In the genomic region with DNA sequence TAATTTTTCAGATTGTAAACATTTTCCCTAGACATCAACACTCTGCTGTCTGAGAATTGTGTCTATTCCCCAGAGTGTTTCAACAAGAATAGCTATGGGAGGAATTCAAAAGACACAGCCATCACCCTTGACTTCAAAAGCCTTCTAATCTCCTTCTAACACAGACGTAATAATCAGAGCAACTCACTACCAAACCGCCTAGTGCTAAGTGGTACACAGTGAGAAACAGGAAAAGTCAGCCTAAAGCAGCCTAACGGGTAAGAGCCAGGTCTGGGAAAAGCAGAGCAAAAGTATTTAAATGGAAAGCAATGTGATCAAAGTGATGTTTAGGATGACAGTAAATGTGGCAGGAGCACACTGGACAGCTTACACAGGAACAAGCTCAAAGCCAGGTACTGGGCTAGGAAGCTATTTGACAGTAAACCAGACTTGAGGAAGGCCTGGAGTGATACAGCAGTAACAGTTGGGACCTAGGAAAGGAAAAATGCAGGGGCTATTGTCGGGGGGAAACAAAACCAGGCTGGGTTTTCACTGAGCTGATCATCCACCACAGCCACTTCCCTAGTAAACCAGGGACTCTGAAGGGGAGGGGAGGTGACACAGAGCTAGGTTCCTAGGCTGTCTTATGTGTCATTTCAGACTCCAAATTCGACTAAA, we compare ENCODE assay signal across 9 cellular contexts. TPM values are rescaled to one million over a fixed set of nuclear protein-coding genes. Genes with fewer than 3 reads are reported as not detected.
DNase-seq lines count a peak whose midpoint lies in the region; ATAC-seq and TF ChIP-seq lines count a peak whose summit lies in the region.
"Had no signal": no experiment of that assay in that cellular context is flagged by ENCODE, and none has a peak within 500 bp of the region (broad histone marks: within the 10 kb centered on the region; RNA-seq: fewer than 3 reads in every experiment).

No MANE protein-coding gene starts in this region.

- POLR2A ChIA-PET in activated CD4-positive, alpha-beta T cell treated with anti-CD3 and anti-CD28 coated beads for 36 hours (lab: Charles Lee) = interaction anchor here (0.8 to 1.1 kb wide), 4 partner anchors 12 to 169 kb away, joined by 3 to 4 read pairs (median 3); no protein-coding TSS in a partner anchor
- POLR2A ChIA-PET in activated CD4-positive, alpha-beta T cell treated with anti-CD3 and anti-CD28 coated beads, Interleukin-2, amount 10 ng/mL, durations not matched to agents 7 days and 5 days (lab: Charles Lee) = interaction anchor here (0.6 kb wide), 1 partner anchor 56 kb away, joined by 3 read pairs; no protein-coding TSS in a partner anchor

- 36% methylated on average over 4 of the region's 5 CpGs for WGBS in mesenchymal stem cell
- 58 to 72% methylated on average over 5 of the region's 5 CpGs for WGBS in thyroid gland, 2 donors

- H3K4me3 ChIP-seq in brain microvascular endothelial cell (ENCODE audit: low read depth, low read length) (no peak overlapping the region), mesenchymal stem cell (ENCODE audit: insufficient read depth in 1 of 2, low read depth in 1 of 2, low read length in 2 of 2) (no peak overlapping the region), thyroid gland (replicated peaks in 1 of 3) (no peak overlapping the region)

- no peak overlapping the region for H2AFZ ChIP-seq in mesenchymal stem cell (ENCODE audit: low read depth, low read length)

- H3K9me3 ChIP-seq in mesenchymal stem cell (ENCODE audit: control insufficient read depth, low read length) (no peaks in the 10 kb centered on the region), thyroid gland (no peaks in the 10 kb centered on the region)

- peak overlapping the region; percentile 39 for H2AK5ac ChIP-seq in mesenchymal stem cell (ENCODE audit: low read length, severe bottlenecking)

- H3K4me3 Mint-ChIP-seq in activated CD4-positive, alpha-beta T cell treated with anti-CD3 and anti-CD28 coated beads for 36 hours = no peak overlapping the region
- no peak overlapping the region for H3K4me3 Mint-ChIP-seq in activated CD4-positive, alpha-beta T cell treated with anti-CD3 and anti-CD28 coated beads, Interleukin-2, amount 10 ng/mL, durations not matched to agents 7 days and 5 days

- in situ Hi-C loops in brain microvascular endothelial cell (cut with HindIII; ENCODE audit: low pct_ligation_motif_present, low sequenced_read_pairs) = no loop called here

- H3K79me1 ChIP-seq in mesenchymal stem cell (replicated peaks; ENCODE audit: low read length, poor library complexity, severe bottlenecking) = no peaks in the 10 kb centered on the region

- H3K36me3 Mint-ChIP-seq in activated CD4-positive, alpha-beta T cell treated with anti-CD3 and anti-CD28 coated beads for 36 hours (ENCODE audit: low read depth) = peaks cover 34% of the 10 kb centered on the region
- peaks cover 20% of the 10 kb centered on the region for H3K36me3 Mint-ChIP-seq in activated CD4-positive, alpha-beta T cell treated with anti-CD3 and anti-CD28 coated beads, Interleukin-2, amount 10 ng/mL, durations not matched to agents 7 days and 5 days (ENCODE audit: low read depth)

- no peak overlapping the region for H2BK15ac ChIP-seq in mesenchymal stem cell (ENCODE audit: low read depth, poor library complexity, severe bottlenecking)

- H3K9me3 Mint-ChIP-seq in activated CD4-positive, alpha-beta T cell treated with anti-CD3 and anti-CD28 coated beads for 36 hours (ENCODE audit: low read depth) = no peaks in the 10 kb centered on the region
- no peaks in the 10 kb centered on the region for H3K9me3 Mint-ChIP-seq in activated CD4-positive, alpha-beta T cell treated with anti-CD3 and anti-CD28 coated beads, Interleukin-2, amount 10 ng/mL, durations not matched to agents 7 days and 5 days

- H3K27me3 ChIP-seq in brain microvascular endothelial cell (replicated peaks) (no peaks in the 10 kb centered on the region), mesenchymal stem cell (ENCODE audit: control insufficient read depth in 1 of 2, insufficient read depth in 1 of 2, low read length in 2 of 2) (no peaks in the 10 kb centered on the region), thyroid gland (no peaks in the 10 kb centered on the region)

- H3K36me3 ChIP-seq in brain microvascular endothelial cell (replicated peaks) = peaks cover 40% of the 10 kb centered on the region
- H3K36me3 ChIP-seq in mesenchymal stem cell (ENCODE audit: control insufficient read depth in 1 of 2, insufficient read depth in 2 of 2, low read depth in 1 of 2, low read length in 2 of 2) = peaks cover 20 to 61% of the 10 kb centered on the region in 2 experiments
- H3K36me3 ChIP-seq in thyroid gland = no peaks in the 10 kb centered on the region

- peaks cover 28% of the 10 kb centered on the region for H3K4me1 Mint-ChIP-seq in activated CD4-positive, alpha-beta T cell treated with anti-CD3 and anti-CD28 coated beads for 36 hours
- peaks cover 24% of the 10 kb centered on the region for H3K4me1 Mint-ChIP-seq in activated CD4-positive, alpha-beta T cell treated with anti-CD3 and anti-CD28 coated beads, Interleukin-2, amount 10 ng/mL, durations not matched to agents 7 days and 5 days

- H3K4me1 ChIP-seq in mesenchymal stem cell (ENCODE audit: control insufficient read depth, insufficient read depth, low read depth, low read length) (peaks cover 10% of the 10 kb centered on the region), thyroid gland (no peaks in the 10 kb centered on the region)

- H3K9ac ChIP-seq in mesenchymal stem cell (ENCODE audit: low read length) = peak overlapping the region; percentile 77

- peak overlapping the region in 1 of 2 experiments; percentile 76 for H3K14ac ChIP-seq in mesenchymal stem cell (ENCODE audit: low read length in 2 of 2)

- no peak overlapping the region for H4K91ac ChIP-seq in mesenchymal stem cell (ENCODE audit: low read length)

- no peak overlapping the region for H2BK120ac ChIP-seq in mesenchymal stem cell (ENCODE audit: low read depth, low read length)

- TF ChIP-seq CTCF in brain microvascular endothelial cell (IDR thresholded peaks at IDR 0.05; ENCODE audit: low read depth, low read length, missing control alignments) (no peak), thyroid gland (IDR thresholded peaks at IDR 0.05) (no peak)

- H2BK5ac ChIP-seq in mesenchymal stem cell (ENCODE audit: low read depth, low read length, poor library complexity, severe bottlenecking) = no peak overlapping the region

- H3K23ac ChIP-seq in mesenchymal stem cell (ENCODE audit: low read length in 2 of 2) = no peak overlapping the region

- peak; percentile 39 for DNase-seq in activated CD4-positive, alpha-beta T cell treated with anti-CD3 and anti-CD28 coated beads for 36 hours
- DNase-seq in activated CD4-positive, alpha-beta T cell treated with anti-CD3 and anti-CD28 coated beads, Interleukin-2, amount 10 ng/mL, durations not matched to agents 7 days and 5 days = no peak
- peak; percentile 67 for DNase-seq in brain microvascular endothelial cell
- peak; percentile 66 for DNase-seq in mesenchymal stem cell
- no peak for DNase-seq in thyroid gland
- no peak for DNase-seq in DMS 273 treated with DMSO at 0.1 percent for 48 hours (lab: John Stamatoyannopoulos, UW)
- DNase-seq in effector CD8-positive, alpha-beta T cell (lab: John Stamatoyannopoulos, UW) = no peak
- DNase-seq: effector CD4-positive, alpha-beta T cell had no signal

- H2BK12ac ChIP-seq in mesenchymal stem cell (ENCODE audit: low read length in 2 of 2) = no peak overlapping the region

- no peak overlapping the region for H4K8ac ChIP-seq in mesenchymal stem cell (ENCODE audit: low read length)

- ATAC-seq in activated CD4-positive, alpha-beta T cell treated with anti-CD3 and anti-CD28 coated beads for 36 hours = peak; percentile 98
- no peak for ATAC-seq in GM19023 (IDR thresholded peaks at IDR 0.05; ENCODE audit: unreplicated experiment)

- H3K27ac Mint-ChIP-seq in activated CD4-positive, alpha-beta T cell treated with anti-CD3 and anti-CD28 coated beads for 36 hours = no peak overlapping the region
- no peak overlapping the region for H3K27ac Mint-ChIP-seq in activated CD4-positive, alpha-beta T cell treated with anti-CD3 and anti-CD28 coated beads, Interleukin-2, amount 10 ng/mL, durations not matched to agents 7 days and 5 days

- intact Hi-C loops in activated CD4-positive, alpha-beta T cell treated with anti-CD3 and anti-CD28 coated beads for 36 hours (cut with DNase I, micrococcal nuclease) = loop anchor here in 1 of 2 experiments (2.0 kb wide), 1 partner anchor 21 kb away; no protein-coding TSS in a partner anchor
- intact Hi-C loops in thyroid gland (cut with DNase I) = no loop called here

- peak overlapping the region in 1 of 2 experiments; percentile 89 for H3K18ac ChIP-seq in mesenchymal stem cell (ENCODE audit: low read depth in 1 of 2, low read length in 2 of 2)

- peak overlapping the region; percentile 76 for H3K27ac ChIP-seq in brain microvascular endothelial cell
- peak overlapping the region; percentile 1 for H3K27ac ChIP-seq in mesenchymal stem cell (ENCODE audit: low read length, poor library complexity, severe bottlenecking)
- peak overlapping the region in 2 of 3 donors; percentile 2 to 13 for H3K27ac ChIP-seq in thyroid gland

- no peak overlapping the region for H3K4me2 ChIP-seq in mesenchymal stem cell (ENCODE audit: low read length, poor library complexity, severe bottlenecking)

- no peak overlapping the region for H3K4ac ChIP-seq in mesenchymal stem cell (ENCODE audit: low read depth in 1 of 2, low read length in 2 of 2)

- no peak for TF ChIP-seq POLR2A in thyroid gland (IDR thresholded peaks at IDR 0.05)

- no peaks in the 10 kb centered on the region for H3K27me3 Mint-ChIP-seq in activated CD4-positive, alpha-beta T cell treated with anti-CD3 and anti-CD28 coated beads for 36 hours
- H3K27me3 Mint-ChIP-seq in activated CD4-positive, alpha-beta T cell treated with anti-CD3 and anti-CD28 coated beads, Interleukin-2, amount 10 ng/mL, durations not matched to agents 7 days and 5 days = no peaks in the 10 kb centered on the region

- CTCF ChIA-PET in activated CD4-positive, alpha-beta T cell treated with anti-CD3 and anti-CD28 coated beads for 36 hours (lab: Charles Lee) = interaction anchor here (0.6 to 1.6 kb wide), 11 partner anchors 9 to 187 kb away, joined by 3 to 7 read pairs (median 4); no protein-coding TSS in a partner anchor
- CTCF ChIA-PET in activated CD4-positive, alpha-beta T cell treated with anti-CD3 and anti-CD28 coated beads, Interleukin-2, amount 10 ng/mL, durations not matched to agents 7 days and 5 days (lab: Charles Lee) = interaction anchor here (0.8 to 1.8 kb wide), 3 partner anchors 10 to 23 kb away, joined by 3 to 9 read pairs (median 4); no protein-coding TSS in a partner anchor

RNA-seq across cellular contexts. Expression of a gene that starts 29.4 kb away (rescaled TPM):
- 10 to 100 TPM; 83.5 to 90.8 TPM for total RNA-seq in activated CD4-positive, alpha-beta T cell treated with anti-CD3 and anti-CD28 coated beads for 36 hours
- 10 to 100 TPM; 38.5 to 41.3 TPM for total RNA-seq in activated CD4-positive, alpha-beta T cell treated with anti-CD3 and anti-CD28 coated beads, Interleukin-2, amount 10 ng/mL, durations not matched to agents 7 days and 5 days
- 152 TPM for polyA plus RNA-seq in mesenchymal stem cell (2013, experiment 1 of 2)
- 153 TPM for polyA plus RNA-seq in mesenchymal stem cell (2013, experiment 2 of 2)
- 10 to 100 TPM; 22.0 to 63.6 (median 30.1) TPM for total RNA-seq in thyroid gland

Comparison
In these comparisons a context has a peak if more than half of its experiments do, and no peak if none do; other contexts are left out.
1. DNase-seq: peak in activated CD4-positive, alpha-beta T cell treated with anti-CD3 and anti-CD28 coated beads for 36 hours (single experiment), brain microvascular endothelial cell (single experiment) and mesenchymal stem cell (single experiment); none in activated CD4-positive, alpha-beta T cell treated with anti-CD3 and anti-CD28 coated beads, Interleukin-2, amount 10 ng/mL, durations not matched to agents 7 days and 5 days (single experiment), thyroid gland (0 of 2), DMS 273 treated with DMSO at 0.1 percent for 48 hours (single experiment) and effector CD8-positive, alpha-beta T cell (single experiment).
2. H3K27ac ChIP-seq: peak in every context shown above with its lines; median percentile 76 in brain microvascular endothelial cell; 8 in thyroid gland; 1 in mesenchymal stem cell.